Comparison of ENCODE assay signal across 8 cellular contexts in the genomic region with DNA sequence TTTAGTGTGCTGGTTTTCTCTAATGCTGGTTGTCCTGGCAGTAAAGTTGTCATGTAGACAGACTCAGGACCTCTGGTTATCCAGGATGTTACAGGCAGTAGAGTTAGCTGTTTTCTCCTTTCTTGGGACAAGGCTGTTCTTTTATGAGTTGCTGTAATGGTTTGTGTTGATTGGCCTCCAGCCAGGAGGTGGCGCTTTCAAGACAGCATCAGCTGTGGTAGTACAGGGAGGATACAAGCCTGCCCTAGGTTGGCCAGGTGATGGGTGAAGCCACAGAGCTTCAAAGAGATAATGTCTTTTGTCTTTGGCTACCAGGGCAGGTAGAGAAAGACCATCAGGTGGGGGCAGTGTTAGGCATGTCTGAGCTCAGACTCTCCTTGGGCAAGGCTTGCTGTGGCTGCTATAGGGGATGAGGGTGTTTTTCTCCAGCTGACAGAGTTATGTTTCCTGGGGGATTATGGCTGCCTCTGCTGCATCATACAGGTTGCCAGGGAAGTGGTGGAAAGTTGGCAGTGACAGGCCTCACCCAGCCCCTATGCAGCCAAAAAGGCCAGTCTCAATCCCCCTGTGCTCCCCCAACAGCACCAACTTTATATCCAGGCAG.
DNase-seq lines count a peak whose midpoint lies in the region; ATAC-seq, FAIRE-seq and TF ChIP-seq lines count a peak whose summit lies in the region.

No MANE protein-coding gene starts in this region.

- no peak overlapping the region for H3K4me3 ChIP-seq in endothelial cell of umbilical vein (replicated peaks in 1 of 3; ENCODE audit: insufficient read depth in 1 of 3, low read depth in 1 of 3, low read length in 3 of 3)

- no TSS peak for BruUV-seq in endothelial cell of umbilical vein (replicated peaks; lab: Mats Ljungman, UMichigan)

- H4K20me1 ChIP-seq in endothelial cell of umbilical vein (replicated peaks; ENCODE audit: control insufficient read depth, extremely low read depth, insufficient read depth, low read length) = no peaks in the 10 kb centered on the region

- H3K4me1 ChIP-seq in endothelial cell of umbilical vein (ENCODE audit: control insufficient read depth, extremely low read depth, insufficient read depth, low read length) = no peaks in the 10 kb centered on the region

- H3K9me3 ChIP-seq in CD4-positive, alpha-beta T cell (ENCODE audit: control insufficient read depth, low read length) = no peaks in the 10 kb centered on the region
- H3K9me3 ChIP-seq in endothelial cell of umbilical vein (replicated peaks; ENCODE audit: control insufficient read depth, insufficient read depth, low read length) = no peaks in the 10 kb centered on the region

- H3K9me1 ChIP-seq in endothelial cell of umbilical vein (replicated peaks; ENCODE audit: control insufficient read depth, extremely low read depth, insufficient read depth, low read length) = no peaks in the 10 kb centered on the region

- no peak overlapping the region for H3K27ac ChIP-seq in CD4-positive, alpha-beta T cell (ENCODE audit: low read depth, low read length)
- H3K27ac ChIP-seq in endothelial cell of umbilical vein (ENCODE audit: insufficient read depth, low read depth, low read length) = no peak overlapping the region

- no peaks in the 10 kb centered on the region for H3K27me3 ChIP-seq in CD4-positive, alpha-beta T cell (ENCODE audit: control insufficient read depth, insufficient read depth, low read length)
- no peaks in the 10 kb centered on the region for H3K27me3 ChIP-seq in endothelial cell of umbilical vein (ENCODE audit: control insufficient read depth in 2 of 2, insufficient read depth in 2 of 2, low read length in 2 of 2)

- no peak overlapping the region for H3K4me2 ChIP-seq in endothelial cell of umbilical vein (ENCODE audit: insufficient read depth, low read length)

- H3K4me3 Mint-ChIP-seq in CD4-positive, alpha-beta T cell = no peak overlapping the region

- no peak overlapping the region for H2AFZ ChIP-seq in endothelial cell of umbilical vein (ENCODE audit: low read depth, low read length)

- peaks cover 10% of the 10 kb centered on the region for H3K36me3 Mint-ChIP-seq in CD4-positive, alpha-beta T cell (ENCODE audit: low read depth)

- peaks cover 10% of the 10 kb centered on the region for H3K4me1 Mint-ChIP-seq in CD4-positive, alpha-beta T cell (ENCODE audit: low read depth)

- no peak for TF ChIP-seq POLR2A in endothelial cell of umbilical vein (IDR thresholded peaks at IDR 0.05; ENCODE audit: low read depth, low read length)

- no peak overlapping the region for H3K9ac ChIP-seq in endothelial cell of umbilical vein (replicated peaks; ENCODE audit: extremely low read depth, insufficient read depth, low read length)

- H3K9me3 Mint-ChIP-seq in CD4-positive, alpha-beta T cell = peaks cover 3% of the 10 kb centered on the region

- CTCF ChIA-PET in CD4-positive, alpha-beta T cell (lab: Charles Lee) = interaction anchor here (0.9 to 1.8 kb wide), 5 partner anchors 25 to 242 kb away, joined by 3 to 4 read pairs (median 3); no protein-coding TSS in a partner anchor
- CTCF ChIA-PET in endothelial cell of umbilical vein (lab: Charles Lee) = interaction anchor here (0.6 to 3.2 kb wide), 10 partner anchors 11 to 241 kb away, joined by 3 to 58 read pairs (median 4); a partner anchor contains a TSS

- H3K27ac Mint-ChIP-seq in CD4-positive, alpha-beta T cell = no peak overlapping the region

- no peak for ATAC-seq in CD4-positive, alpha-beta T cell (ENCODE audit: poor library complexity)
- ATAC-seq in HG02798 (IDR thresholded peaks at IDR 0.05; ENCODE audit: poor library complexity, unreplicated experiment) (peak; percentile 77), HG03469 (IDR thresholded peaks at IDR 0.05; ENCODE audit: unreplicated experiment) (no peak)

- DNase-seq in CD4-positive, alpha-beta T cell = peak; percentile 18 to 53 (median 42)
- peak; percentile 16 for DNase-seq in activated CD4-positive, CD25-positive, alpha-beta regulatory T cell treated with anti-CD3 and anti-CD28 coated beads, Interleukin-2, amount 50 U/mL, for 16 hours (ENCODE audit: low read depth, low spot score)
- DNase-seq in endothelial cell of umbilical vein (ENCODE audit: low read depth, low spot score) (peak; percentile 38), NCI-H1436 treated with DMSO at 0.1 percent for 48 hours (lab: John Stamatoyannopoulos, UW) (no peak), NCI-H345 (lab: John Stamatoyannopoulos, UW) (no peak)
- peak; percentile 29 for DNase-seq in stimulated activated CD4-positive, alpha-beta T cell treated with anti-CD3 and anti-CD28 coated beads, Interleukin-2, amount 100 ng/mL, for 4 hours (ENCODE audit: low read depth)

- POLR2A ChIA-PET in CD4-positive, alpha-beta T cell (lab: Charles Lee) = interaction anchor here (1.5 kb wide), 1 partner anchor 8 kb away, joined by 4 read pairs; no protein-coding TSS in a partner anchor
- POLR2A ChIA-PET in endothelial cell of umbilical vein (lab: Charles Lee) = no interaction called here

- H3K36me3 ChIP-seq in endothelial cell of umbilical vein (ENCODE audit: control insufficient read depth in 2 of 2, extremely low read depth in 1 of 2, insufficient read depth in 2 of 2, low read length in 2 of 2) = no peaks in the 10 kb centered on the region

- no peaks in the 10 kb centered on the region for H3K79me2 ChIP-seq in endothelial cell of umbilical vein (ENCODE audit: control insufficient read depth, insufficient read depth, low read length)

- peak; percentile 53 for FAIRE-seq in endothelial cell of umbilical vein (lab: Jason Lieb, UNC)

- no peaks in the 10 kb centered on the region for H3K27me3 Mint-ChIP-seq in CD4-positive, alpha-beta T cell

- intact Hi-C loops in CD4-positive, alpha-beta T cell (cut with DNase I, micrococcal nuclease) = no loop called here
- intact Hi-C loops in endothelial cell of umbilical vein (cut with micrococcal nuclease) = loop anchor here (1.0 to 5.0 kb wide), 2 partner anchors 163 to 242 kb away; no protein-coding TSS in a partner anchor

- TF ChIP-seq CTCF in CD4-positive, alpha-beta T cell (IDR thresholded peaks at IDR 0.05) = peak; percentile 32
- peak; percentile 8 to 13 for TF ChIP-seq CTCF in endothelial cell of umbilical vein (IDR thresholded peaks at IDR 0.05; ENCODE audit: extremely low read depth in 1 of 2, insufficient read depth in 1 of 2, low read depth in 1 of 2, low read length in 2 of 2)

- dilution Hi-C loops in endothelial cell of umbilical vein (cut with MboI; ENCODE audit: extremely low pct_ligation_motif_present, low sequenced_read_pairs) = no loop called here

TF ChIP-seq in endothelial cell of umbilical vein, 7 proteins besides CTCF, POLR2A, EP300 and RAD21:
- TF ChIP-seq GATA2 (IDR thresholded peaks at IDR 0.05; ENCODE audit: insufficient read depth, insufficient read length, low read depth, low read length) (no peak), MYC (IDR thresholded peaks at IDR 0.05; ENCODE audit: low read depth, low read length) (no peak), FOS (IDR thresholded peaks at IDR 0.05; ENCODE audit: borderline replicate concordance, insufficient read depth, low read length) (no peak), EZH2 (IDR thresholded peaks at IDR 0.05; ENCODE audit: borderline replicate concordance, low read depth, low read length, severe bottlenecking) (no peak), POLR2AphosphoS5 (IDR thresholded peaks at IDR 0.05; ENCODE audit: insufficient read depth, low read depth, low read length) (no peak), JUN (IDR thresholded peaks at IDR 0.05; ENCODE audit: borderline replicate concordance, insufficient read depth, insufficient read length, low read depth) (no peak)
- TF ChIP-seq, protein P1, sequence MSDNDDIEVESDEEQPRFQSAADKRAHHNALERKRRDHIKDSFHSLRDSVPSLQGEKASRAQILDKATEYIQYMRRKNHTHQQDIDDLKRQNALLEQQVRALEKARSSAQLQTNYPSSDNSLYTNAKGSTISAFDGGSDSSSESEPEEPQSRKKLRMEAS (IDR thresholded peaks at IDR 0.05; ENCODE audit: insufficient read depth, insufficient read length) = no peak

Comparison
In these comparisons a context has a peak if more than half of its experiments do, and no peak if none do; other contexts are left out.
1. DNase-seq: peak in CD4-positive, alpha-beta T cell (10 of 10), activated CD4-positive, CD25-positive, alpha-beta regulatory T cell treated with anti-CD3 and anti-CD28 coated beads, Interleukin-2, amount 50 U/mL, for 16 hours (single experiment), endothelial cell of umbilical vein (single experiment) and stimulated activated CD4-positive, alpha-beta T cell treated with anti-CD3 and anti-CD28 coated beads, Interleukin-2, amount 100 ng/mL, for 4 hours (single experiment); none in NCI-H1436 treated with DMSO at 0.1 percent for 48 hours (single experiment) and NCI-H345 (single experiment).